Comparison of ENCODE assay signal across 2 cellular contexts in the genomic region with DNA sequence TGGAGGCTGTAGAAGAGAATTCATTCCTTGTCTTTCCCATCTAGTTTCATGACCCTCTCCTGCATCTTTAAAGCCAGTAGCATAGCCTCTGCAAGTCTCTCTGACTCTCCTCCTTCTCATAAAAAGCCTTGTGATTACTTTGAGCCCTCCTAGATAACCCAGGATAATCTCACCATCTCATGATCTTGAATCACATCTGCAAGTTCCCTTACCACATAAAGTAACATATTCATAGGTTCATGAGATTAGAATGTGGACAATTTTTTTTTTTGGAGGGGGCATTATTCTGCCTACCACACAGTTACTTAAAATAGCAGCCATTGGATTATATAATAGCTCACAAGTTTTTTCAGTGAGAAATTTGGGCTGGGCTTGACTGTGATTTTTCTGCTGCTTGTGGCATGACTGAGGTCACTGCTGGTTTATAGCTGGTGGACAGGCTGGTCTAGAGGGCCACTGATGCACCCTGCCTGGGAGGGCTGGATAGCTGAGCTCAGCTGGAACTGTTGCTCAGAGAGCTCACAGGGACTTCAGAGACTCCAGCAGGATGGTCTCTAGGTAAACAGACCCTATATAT.
TF ChIP-seq lines count a peak whose summit lies in the region.

No MANE protein-coding gene starts in this region.

TF ChIP-seq in WTC11, 78 proteins besides CTCF, POLR2A, EP300 and RAD21 (continues in another document):
- TF ChIP-seq, protein P1, sequence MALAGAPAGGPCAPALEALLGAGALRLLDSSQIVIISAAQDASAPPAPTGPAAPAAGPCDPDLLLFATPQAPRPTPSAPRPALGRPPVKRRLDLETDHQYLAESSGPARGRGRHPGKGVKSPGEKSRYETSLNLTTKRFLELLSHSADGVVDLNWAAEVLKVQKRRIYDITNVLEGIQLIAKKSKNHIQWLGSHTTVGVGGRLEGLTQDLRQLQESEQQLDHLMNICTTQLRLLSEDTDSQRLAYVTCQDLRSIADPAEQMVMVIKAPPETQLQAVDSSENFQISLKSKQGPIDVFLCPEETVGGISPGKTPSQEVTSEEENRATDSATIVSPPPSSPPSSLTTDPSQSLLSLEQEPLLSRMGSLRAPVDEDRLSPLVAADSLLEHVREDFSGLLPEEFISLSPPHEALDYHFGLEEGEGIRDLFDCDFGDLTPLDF (CRISPR knock-in tag; IDR thresholded peaks at IDR 0.05): no peak
- TF ChIP-seq, protein P2, sequence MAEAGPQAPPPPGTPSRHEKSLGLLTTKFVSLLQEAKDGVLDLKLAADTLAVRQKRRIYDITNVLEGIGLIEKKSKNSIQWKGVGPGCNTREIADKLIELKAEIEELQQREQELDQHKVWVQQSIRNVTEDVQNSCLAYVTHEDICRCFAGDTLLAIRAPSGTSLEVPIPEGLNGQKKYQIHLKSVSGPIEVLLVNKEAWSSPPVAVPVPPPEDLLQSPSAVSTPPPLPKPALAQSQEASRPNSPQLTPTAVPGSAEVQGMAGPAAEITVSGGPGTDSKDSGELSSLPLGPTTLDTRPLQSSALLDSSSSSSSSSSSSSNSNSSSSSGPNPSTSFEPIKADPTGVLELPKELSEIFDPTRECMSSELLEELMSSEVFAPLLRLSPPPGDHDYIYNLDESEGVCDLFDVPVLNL (CRISPR knock-in tag; IDR thresholded peaks at IDR 0.05; ENCODE audit: borderline replicate concordance, low read depth): no peak
- no peak for TF ChIP-seq MYBL2 (CRISPR knock-in tag; IDR thresholded peaks at IDR 0.05)
- TF ChIP-seq NR1H2 (CRISPR knock-in tag; IDR thresholded peaks at IDR 0.05): no peak
- no peak for TF ChIP-seq HMGA2 (CRISPR knock-in tag; IDR thresholded peaks at IDR 0.05)
- TF ChIP-seq, protein P3, sequence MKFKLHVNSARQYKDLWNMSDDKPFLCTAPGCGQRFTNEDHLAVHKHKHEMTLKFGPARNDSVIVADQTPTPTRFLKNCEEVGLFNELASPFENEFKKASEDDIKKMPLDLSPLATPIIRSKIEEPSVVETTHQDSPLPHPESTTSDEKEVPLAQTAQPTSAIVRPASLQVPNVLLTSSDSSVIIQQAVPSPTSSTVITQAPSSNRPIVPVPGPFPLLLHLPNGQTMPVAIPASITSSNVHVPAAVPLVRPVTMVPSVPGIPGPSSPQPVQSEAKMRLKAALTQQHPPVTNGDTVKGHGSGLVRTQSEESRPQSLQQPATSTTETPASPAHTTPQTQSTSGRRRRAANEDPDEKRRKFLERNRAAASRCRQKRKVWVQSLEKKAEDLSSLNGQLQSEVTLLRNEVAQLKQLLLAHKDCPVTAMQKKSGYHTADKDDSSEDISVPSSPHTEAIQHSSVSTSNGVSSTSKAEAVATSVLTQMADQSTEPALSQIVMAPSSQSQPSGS (CRISPR knock-in tag; IDR thresholded peaks at IDR 0.05; ENCODE audit: borderline replicate concordance, low read depth): no peak
- TF ChIP-seq, protein P4, sequence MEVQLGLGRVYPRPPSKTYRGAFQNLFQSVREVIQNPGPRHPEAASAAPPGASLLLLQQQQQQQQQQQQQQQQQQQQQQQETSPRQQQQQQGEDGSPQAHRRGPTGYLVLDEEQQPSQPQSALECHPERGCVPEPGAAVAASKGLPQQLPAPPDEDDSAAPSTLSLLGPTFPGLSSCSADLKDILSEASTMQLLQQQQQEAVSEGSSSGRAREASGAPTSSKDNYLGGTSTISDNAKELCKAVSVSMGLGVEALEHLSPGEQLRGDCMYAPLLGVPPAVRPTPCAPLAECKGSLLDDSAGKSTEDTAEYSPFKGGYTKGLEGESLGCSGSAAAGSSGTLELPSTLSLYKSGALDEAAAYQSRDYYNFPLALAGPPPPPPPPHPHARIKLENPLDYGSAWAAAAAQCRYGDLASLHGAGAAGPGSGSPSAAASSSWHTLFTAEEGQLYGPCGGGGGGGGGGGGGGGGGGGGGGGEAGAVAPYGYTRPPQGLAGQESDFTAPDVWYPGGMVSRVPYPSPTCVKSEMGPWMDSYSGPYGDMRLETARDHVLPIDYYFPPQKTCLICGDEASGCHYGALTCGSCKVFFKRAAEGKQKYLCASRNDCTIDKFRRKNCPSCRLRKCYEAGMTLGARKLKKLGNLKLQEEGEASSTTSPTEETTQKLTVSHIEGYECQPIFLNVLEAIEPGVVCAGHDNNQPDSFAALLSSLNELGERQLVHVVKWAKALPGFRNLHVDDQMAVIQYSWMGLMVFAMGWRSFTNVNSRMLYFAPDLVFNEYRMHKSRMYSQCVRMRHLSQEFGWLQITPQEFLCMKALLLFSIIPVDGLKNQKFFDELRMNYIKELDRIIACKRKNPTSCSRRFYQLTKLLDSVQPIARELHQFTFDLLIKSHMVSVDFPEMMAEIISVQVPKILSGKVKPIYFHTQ (CRISPR knock-in tag; IDR thresholded peaks at IDR 0.05): no peak
- TF ChIP-seq, protein P5, sequence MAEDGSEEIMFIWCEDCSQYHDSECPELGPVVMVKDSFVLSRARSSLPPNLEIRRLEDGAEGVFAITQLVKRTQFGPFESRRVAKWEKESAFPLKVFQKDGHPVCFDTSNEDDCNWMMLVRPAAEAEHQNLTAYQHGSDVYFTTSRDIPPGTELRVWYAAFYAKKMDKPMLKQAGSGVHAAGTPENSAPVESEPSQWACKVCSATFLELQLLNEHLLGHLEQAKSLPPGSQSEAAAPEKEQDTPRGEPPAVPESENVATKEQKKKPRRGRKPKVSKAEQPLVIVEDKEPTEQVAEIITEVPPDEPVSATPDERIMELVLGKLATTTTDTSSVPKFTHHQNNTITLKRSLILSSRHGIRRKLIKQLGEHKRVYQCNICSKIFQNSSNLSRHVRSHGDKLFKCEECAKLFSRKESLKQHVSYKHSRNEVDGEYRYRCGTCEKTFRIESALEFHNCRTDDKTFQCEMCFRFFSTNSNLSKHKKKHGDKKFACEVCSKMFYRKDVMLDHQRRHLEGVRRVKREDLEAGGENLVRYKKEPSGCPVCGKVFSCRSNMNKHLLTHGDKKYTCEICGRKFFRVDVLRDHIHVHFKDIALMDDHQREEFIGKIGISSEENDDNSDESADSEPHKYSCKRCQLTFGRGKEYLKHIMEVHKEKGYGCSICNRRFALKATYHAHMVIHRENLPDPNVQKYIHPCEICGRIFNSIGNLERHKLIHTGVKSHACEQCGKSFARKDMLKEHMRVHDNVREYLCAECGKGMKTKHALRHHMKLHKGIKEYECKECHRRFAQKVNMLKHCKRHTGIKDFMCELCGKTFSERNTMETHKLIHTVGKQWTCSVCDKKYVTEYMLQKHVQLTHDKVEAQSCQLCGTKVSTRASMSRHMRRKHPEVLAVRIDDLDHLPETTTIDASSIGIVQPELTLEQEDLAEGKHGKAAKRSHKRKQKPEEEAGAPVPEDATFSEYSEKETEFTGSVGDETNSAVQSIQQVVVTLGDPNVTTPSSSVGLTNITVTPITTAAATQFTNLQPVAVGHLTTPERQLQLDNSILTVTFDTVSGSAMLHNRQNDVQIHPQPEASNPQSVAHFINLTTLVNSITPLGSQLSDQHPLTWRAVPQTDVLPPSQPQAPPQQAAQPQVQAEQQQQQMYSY (CRISPR knock-in tag; IDR thresholded peaks at IDR 0.05): no peak
- TF ChIP-seq ZNF423 (CRISPR knock-in tag; IDR thresholded peaks at IDR 0.05): no peak
- TF ChIP-seq TCF7 (CRISPR knock-in tag; IDR thresholded peaks at IDR 0.05; ENCODE audit: low read depth): no peak
- TF ChIP-seq, protein P6, sequence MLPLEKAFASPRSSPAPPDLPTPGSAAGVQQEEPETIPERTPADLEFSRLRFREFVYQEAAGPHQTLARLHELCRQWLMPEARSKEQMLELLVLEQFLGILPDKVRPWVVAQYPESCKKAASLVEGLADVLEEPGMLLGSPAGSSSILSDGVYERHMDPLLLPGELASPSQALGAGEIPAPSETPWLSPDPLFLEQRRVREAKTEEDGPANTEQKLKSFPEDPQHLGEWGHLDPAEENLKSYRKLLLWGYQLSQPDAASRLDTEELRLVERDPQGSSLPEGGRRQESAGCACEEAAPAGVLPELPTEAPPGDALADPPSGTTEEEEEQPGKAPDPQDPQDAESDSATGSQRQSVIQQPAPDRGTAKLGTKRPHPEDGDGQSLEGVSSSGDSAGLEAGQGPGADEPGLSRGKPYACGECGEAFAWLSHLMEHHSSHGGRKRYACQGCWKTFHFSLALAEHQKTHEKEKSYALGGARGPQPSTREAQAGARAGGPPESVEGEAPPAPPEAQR (CRISPR knock-in tag; IDR thresholded peaks at IDR 0.05): no peak

TF ChIP-seq in GM23338, 12 proteins besides CTCF, POLR2A, EP300 and RAD21 (continues in another document):
- TF ChIP-seq EZH2 (IDR thresholded peaks at IDR 0.05; ENCODE audit: low read depth, unreplicated experiment) (no peak), STAT1 (IDR thresholded peaks at IDR 0.05; ENCODE audit: unreplicated experiment) (no peak), EZH2phosphoT487 (IDR thresholded peaks at IDR 0.05; ENCODE audit: unreplicated experiment) (no peak), NANOG (IDR thresholded peaks at IDR 0.05; ENCODE audit: borderline replicate concordance) (no peak), CREB1 (CRISPR knock-in tag; IDR thresholded peaks at IDR 0.05; ENCODE audit: low read depth) (no peak), ZNF331 (CRISPR knock-in tag; IDR thresholded peaks at IDR 0.05; ENCODE audit: low read depth) (no peak), JUNB (IDR thresholded peaks at IDR 0.05; ENCODE audit: unreplicated experiment) (no peak), POLR2AphosphoS5 (IDR thresholded peaks at IDR 0.05; ENCODE audit: low read depth) (no peak)
- TF ChIP-seq, protein P7, sequence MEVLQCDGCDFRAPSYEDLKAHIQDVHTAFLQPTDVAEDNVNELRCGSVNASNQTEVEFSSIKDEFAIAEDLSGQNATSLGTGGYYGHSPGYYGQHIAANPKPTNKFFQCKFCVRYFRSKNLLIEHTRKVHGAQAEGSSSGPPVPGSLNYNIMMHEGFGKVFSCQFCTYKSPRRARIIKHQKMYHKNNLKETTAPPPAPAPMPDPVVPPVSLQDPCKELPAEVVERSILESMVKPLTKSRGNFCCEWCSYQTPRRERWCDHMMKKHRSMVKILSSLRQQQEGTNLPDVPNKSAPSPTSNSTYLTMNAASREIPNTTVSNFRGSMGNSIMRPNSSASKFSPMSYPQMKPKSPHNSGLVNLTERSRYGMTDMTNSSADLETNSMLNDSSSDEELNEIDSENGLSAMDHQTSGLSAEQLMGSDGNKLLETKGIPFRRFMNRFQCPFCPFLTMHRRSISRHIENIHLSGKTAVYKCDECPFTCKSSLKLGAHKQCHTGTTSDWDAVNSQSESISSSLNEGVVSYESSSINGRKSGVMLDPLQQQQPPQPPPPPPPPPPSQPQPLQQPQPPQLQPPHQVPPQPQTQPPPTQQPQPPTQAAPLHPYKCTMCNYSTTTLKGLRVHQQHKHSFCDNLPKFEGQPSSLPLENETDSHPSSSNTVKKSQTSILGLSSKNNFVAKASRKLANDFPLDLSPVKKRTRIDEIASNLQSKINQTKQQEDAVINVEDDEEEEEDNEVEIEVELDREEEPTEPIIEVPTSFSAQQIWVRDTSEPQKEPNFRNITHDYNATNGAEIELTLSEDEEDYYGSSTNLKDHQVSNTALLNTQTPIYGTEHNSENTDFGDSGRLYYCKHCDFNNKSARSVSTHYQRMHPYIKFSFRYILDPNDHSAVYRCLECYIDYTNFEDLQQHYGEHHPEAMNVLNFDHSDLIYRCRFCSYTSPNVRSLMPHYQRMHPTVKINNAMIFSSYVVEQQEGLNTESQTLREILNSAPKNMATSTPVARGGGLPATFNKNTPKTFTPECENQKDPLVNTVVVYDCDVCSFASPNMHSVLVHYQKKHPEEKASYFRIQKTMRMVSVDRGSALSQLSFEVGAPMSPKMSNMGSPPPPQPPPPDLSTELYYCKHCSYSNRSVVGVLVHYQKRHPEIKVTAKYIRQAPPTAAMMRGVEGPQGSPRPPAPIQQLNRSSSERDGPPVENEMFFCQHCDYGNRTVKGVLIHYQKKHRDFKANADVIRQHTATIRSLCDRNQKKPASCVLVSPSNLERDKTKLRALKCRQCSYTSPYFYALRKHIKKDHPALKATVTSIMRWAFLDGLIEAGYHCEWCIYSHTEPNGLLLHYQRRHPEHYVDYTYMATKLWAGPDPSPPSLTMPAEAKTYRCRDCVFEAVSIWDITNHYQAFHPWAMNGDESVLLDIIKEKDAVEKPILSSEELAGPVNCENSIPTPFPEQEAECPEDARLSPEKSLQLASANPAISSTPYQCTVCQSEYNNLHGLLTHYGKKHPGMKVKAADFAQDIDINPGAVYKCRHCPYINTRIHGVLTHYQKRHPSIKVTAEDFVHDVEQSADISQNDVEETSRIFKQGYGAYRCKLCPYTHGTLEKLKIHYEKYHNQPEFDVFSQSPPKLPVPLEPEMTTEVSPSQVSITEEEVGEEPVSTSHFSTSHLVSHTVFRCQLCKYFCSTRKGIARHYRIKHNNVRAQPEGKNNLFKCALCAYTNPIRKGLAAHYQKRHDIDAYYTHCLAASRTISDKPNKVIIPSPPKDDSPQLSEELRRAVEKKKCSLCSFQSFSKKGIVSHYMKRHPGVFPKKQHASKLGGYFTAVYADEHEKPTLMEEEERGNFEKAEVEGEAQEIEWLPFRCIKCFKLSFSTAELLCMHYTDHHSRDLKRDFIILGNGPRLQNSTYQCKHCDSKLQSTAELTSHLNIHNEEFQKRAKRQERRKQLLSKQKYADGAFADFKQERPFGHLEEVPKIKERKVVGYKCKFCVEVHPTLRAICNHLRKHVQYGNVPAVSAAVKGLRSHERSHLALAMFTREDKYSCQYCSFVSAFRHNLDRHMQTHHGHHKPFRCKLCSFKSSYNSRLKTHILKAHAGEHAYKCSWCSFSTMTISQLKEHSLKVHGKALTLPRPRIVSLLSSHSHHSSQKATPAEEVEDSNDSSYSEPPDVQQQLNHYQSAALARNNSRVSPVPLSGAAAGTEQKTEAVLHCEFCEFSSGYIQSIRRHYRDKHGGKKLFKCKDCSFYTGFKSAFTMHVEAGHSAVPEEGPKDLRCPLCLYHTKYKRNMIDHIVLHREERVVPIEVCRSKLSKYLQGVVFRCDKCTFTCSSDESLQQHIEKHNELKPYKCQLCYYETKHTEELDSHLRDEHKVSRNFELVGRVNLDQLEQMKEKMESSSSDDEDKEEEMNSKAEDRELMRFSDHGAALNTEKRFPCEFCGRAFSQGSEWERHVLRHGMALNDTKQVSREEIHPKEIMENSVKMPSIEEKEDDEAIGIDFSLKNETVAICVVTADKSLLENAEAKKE (CRISPR knock-in tag; IDR thresholded peaks at IDR 0.05): no peak
- TF ChIP-seq, protein P8, sequence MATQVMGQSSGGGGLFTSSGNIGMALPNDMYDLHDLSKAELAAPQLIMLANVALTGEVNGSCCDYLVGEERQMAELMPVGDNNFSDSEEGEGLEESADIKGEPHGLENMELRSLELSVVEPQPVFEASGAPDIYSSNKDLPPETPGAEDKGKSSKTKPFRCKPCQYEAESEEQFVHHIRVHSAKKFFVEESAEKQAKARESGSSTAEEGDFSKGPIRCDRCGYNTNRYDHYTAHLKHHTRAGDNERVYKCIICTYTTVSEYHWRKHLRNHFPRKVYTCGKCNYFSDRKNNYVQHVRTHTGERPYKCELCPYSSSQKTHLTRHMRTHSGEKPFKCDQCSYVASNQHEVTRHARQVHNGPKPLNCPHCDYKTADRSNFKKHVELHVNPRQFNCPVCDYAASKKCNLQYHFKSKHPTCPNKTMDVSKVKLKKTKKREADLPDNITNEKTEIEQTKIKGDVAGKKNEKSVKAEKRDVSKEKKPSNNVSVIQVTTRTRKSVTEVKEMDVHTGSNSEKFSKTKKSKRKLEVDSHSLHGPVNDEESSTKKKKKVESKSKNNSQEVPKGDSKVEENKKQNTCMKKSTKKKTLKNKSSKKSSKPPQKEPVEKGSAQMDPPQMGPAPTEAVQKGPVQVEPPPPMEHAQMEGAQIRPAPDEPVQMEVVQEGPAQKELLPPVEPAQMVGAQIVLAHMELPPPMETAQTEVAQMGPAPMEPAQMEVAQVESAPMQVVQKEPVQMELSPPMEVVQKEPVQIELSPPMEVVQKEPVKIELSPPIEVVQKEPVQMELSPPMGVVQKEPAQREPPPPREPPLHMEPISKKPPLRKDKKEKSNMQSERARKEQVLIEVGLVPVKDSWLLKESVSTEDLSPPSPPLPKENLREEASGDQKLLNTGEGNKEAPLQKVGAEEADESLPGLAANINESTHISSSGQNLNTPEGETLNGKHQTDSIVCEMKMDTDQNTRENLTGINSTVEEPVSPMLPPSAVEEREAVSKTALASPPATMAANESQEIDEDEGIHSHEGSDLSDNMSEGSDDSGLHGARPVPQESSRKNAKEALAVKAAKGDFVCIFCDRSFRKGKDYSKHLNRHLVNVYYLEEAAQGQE (IDR thresholded peaks at IDR 0.05; ENCODE audit: unreplicated experiment): no peak
